Comparison of ENCODE assay signal across 9 cellular contexts in genomic region chr1:3858231-3858981, GRCh38. TPM values are rescaled to one million over a fixed set of nuclear protein-coding genes. Genes with fewer than 3 reads are reported as not detected.
DNase-seq lines count a peak whose midpoint lies in the region; ATAC-seq and TF ChIP-seq lines count a peak whose summit lies in the region.
"Had no signal": no experiment of that assay in that cellular context is flagged by ENCODE, and none has a peak within 500 bp of the region (broad histone marks: within the 10 kb centered on the region; RNA-seq: fewer than 3 reads in every experiment).

No MANE protein-coding gene starts in this region.

- H3K9me3 ChIP-seq in mesodermal cell (ENCODE audit: control insufficient read depth, low read length) (no peaks in the 10 kb centered on the region), upper lobe of left lung (no peaks in the 10 kb centered on the region)
- H3K9me3 ChIP-seq: neutrophil had no signal

- no peaks in the 10 kb centered on the region for H3K36me3 ChIP-seq in mesodermal cell (ENCODE audit: control insufficient read depth, insufficient read depth, low read length)
- H3K36me3 ChIP-seq in upper lobe of left lung = no peaks in the 10 kb centered on the region
- H3K36me3 ChIP-seq: neutrophil had no signal

- H3K27ac ChIP-seq in mesodermal cell (ENCODE audit: low read depth, low read length, severe bottlenecking) (no peak overlapping the region), upper lobe of left lung (peak overlapping the region in 2 of 4 donors; percentile 72 to 87)

- no peaks in the 10 kb centered on the region for H3K27me3 ChIP-seq in upper lobe of left lung
- H3K27me3 ChIP-seq: neutrophil had no signal

- 79 to 83% methylated on average over 26 to 33 of the region's 34 CpGs for WGBS in mesodermal cell (ENCODE audit: insufficient coverage in 2 of 2), 2 experiments
- 71 to 84% methylated on average over 22 to 31 of the region's 34 CpGs for WGBS in upper lobe of left lung, 2 donors

- peak overlapping the region; percentile 68 for H3K4me3 ChIP-seq in mesodermal cell (ENCODE audit: extremely low read depth, insufficient read depth, low read length, poor library complexity, severe bottlenecking)
- H3K4me3 ChIP-seq in upper lobe of left lung = peak overlapping the region; percentile 72 to 100 (median 90)

- DNase-seq in stimulated activated CD4-positive, alpha-beta T cell treated with anti-CD3 and anti-CD28 coated beads, Interleukin-1b, Interleukin-23, amount 100 ng/mL, for 48 hours = peak; percentile 13
- DNase-seq in stimulated activated CD4-positive, alpha-beta T cell treated with anti-CD3 and anti-CD28 coated beads, Interleukin-4, amount 100 ng/mL, for 4 hours = no peak
- DNase-seq in RKO (ENCODE audit: low spot score) (peak; percentile 68), dermis blood vessel endothelial cell (peak; percentile 53), upper lobe of left lung (peak; percentile 41 to 79), ureter (ENCODE audit: low spot score) (no peak)

- ATAC-seq in upper lobe of left lung (ENCODE audit: low FRiP score in 2 of 2) = peak in 1 of 2 donors; percentile 2
- no peak for ATAC-seq in GM18909 (IDR thresholded peaks at IDR 0.05; ENCODE audit: poor library complexity, unreplicated experiment)

- no peak for TF ChIP-seq CTCF in upper lobe of left lung (IDR thresholded peaks at IDR 0.05)

- TF ChIP-seq POLR2A in upper lobe of left lung (IDR thresholded peaks at IDR 0.05) = no peak

- H3K4me1 ChIP-seq in mesodermal cell (ENCODE audit: control insufficient read depth, insufficient read depth, low read length, poor library complexity, severe bottlenecking) = peaks cover 3% of the 10 kb centered on the region
- peaks cover 18 to 41% (median 21%) of the 10 kb centered on the region in 4 donors for H3K4me1 ChIP-seq in upper lobe of left lung

- no peak for TF ChIP-seq EP300 in upper lobe of left lung (IDR thresholded peaks at IDR 0.05)

RNA-seq across cellular contexts. Expression of gene DFFB, which starts 1.1 kb away (rescaled TPM):
- total RNA-seq in dermis blood vessel endothelial cell (13.7 and 14.8 TPM in 2 replicates), upper lobe of left lung (10 to 100 TPM in 2 of 6 donors, 1 to 10 TPM in 4; 7.1 to 16.8 (median 9.4) TPM), ureter (6.1 TPM)
- polyA plus RNA-seq in mesodermal cell (2013, experiment 1 of 2) = 5.1 TPM
- 5.3 TPM for polyA plus RNA-seq in mesodermal cell (2013, experiment 2 of 2)

RNA-seq across cellular contexts. Expression of gene CEP104, which starts 1.4 kb away (rescaled TPM):
- 23.8 and 38.9 TPM in 2 replicates for total RNA-seq in dermis blood vessel endothelial cell
- polyA plus RNA-seq in mesodermal cell (2013, experiment 1 of 2) = 29.1 TPM
- polyA plus RNA-seq in mesodermal cell (2013, experiment 2 of 2) = 25.9 TPM
- total RNA-seq in upper lobe of left lung = 100 to 1,000 TPM in 1 of 6 donors, 10 to 100 TPM in 5; 37.7 to 118 (median 53.6) TPM
- 50.2 TPM for total RNA-seq in ureter

RNA-seq across cellular contexts. Expression of gene C1orf174, which starts 41.7 kb away (rescaled TPM):
- total RNA-seq in dermis blood vessel endothelial cell = 28.8 and 38.1 TPM in 2 replicates
- polyA plus RNA-seq in mesodermal cell (2013, experiment 1 of 2) = 42.8 TPM
- 38.4 TPM for polyA plus RNA-seq in mesodermal cell (2013, experiment 2 of 2)
- total RNA-seq in upper lobe of left lung = 10 to 100 TPM; 15.9 to 35.6 (median 20.6) TPM
- 23.2 TPM for total RNA-seq in ureter

Comparison
In these comparisons a context has a peak if more than half of its experiments do, and no peak if none do; other contexts are left out.
1. DNase-seq: peak in stimulated activated CD4-positive, alpha-beta T cell treated with anti-CD3 and anti-CD28 coated beads, Interleukin-1b, Interleukin-23, amount 100 ng/mL, for 48 hours (single experiment), RKO (single experiment), dermis blood vessel endothelial cell (single experiment) and upper lobe of left lung (2 of 2); none in stimulated activated CD4-positive, alpha-beta T cell treated with anti-CD3 and anti-CD28 coated beads, Interleukin-4, amount 100 ng/mL, for 4 hours (0 of 2) and ureter (single experiment).